ENCODE assay signal across 1 cellular context in the genomic region with DNA sequence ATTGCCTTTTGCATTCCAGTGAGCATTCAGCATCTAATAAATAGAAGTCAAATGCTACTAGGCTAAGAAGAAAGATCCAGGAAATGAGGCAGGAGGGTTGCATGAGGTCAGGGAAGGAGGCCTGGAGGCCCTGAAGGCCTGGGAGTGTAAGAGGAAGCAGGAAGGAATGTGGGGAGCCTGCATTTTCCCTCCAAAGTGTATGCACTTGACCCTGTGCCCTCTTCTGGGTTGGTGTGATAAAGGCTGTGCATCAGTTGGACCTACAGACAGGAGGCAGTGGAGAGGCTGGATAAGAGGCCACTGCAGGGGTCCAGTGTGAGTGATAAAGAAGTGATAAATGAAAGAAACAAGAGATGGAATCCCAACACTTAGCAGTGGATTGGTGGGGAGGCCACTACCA.
TF ChIP-seq lines count a peak whose summit lies in the region.

No MANE protein-coding gene starts in this region.

TF ChIP-seq in H1, 55 proteins besides CTCF, POLR2A, EP300 and RAD21 (continued from another document):
- TF ChIP-seq, protein P1, sequence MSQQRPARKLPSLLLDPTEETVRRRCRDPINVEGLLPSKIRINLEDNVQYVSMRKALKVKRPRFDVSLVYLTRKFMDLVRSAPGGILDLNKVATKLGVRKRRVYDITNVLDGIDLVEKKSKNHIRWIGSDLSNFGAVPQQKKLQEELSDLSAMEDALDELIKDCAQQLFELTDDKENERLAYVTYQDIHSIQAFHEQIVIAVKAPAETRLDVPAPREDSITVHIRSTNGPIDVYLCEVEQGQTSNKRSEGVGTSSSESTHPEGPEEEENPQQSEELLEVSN (IDR thresholded peaks at IDR 0.05), result peak; percentile 36; the same call in 1 of the 2 replicates
- TF ChIP-seq CBX8 (IDR thresholded peaks at IDR 0.05; ENCODE audit: borderline replicate concordance, low read depth, low read length), result no peak
- TF ChIP-seq KDM1A (IDR thresholded peaks at IDR 0.05; ENCODE audit: borderline replicate concordance, low read length), result no peak
- no peak for TF ChIP-seq CREB1 (IDR thresholded peaks at IDR 0.05)
- TF ChIP-seq, protein P2, sequence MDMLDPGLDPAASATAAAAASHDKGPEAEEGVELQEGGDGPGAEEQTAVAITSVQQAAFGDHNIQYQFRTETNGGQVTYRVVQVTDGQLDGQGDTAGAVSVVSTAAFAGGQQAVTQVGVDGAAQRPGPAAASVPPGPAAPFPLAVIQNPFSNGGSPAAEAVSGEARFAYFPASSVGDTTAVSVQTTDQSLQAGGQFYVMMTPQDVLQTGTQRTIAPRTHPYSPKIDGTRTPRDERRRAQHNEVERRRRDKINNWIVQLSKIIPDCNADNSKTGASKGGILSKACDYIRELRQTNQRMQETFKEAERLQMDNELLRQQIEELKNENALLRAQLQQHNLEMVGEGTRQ (IDR thresholded peaks at IDR 0.05; ENCODE audit: low read length), result no peak
- TF ChIP-seq KDM5A (IDR thresholded peaks at IDR 0.05; ENCODE audit: low read length), result no peak
- TF ChIP-seq YY1 (IDR thresholded peaks at IDR 0.05; ENCODE audit: low read depth, low read length), result no peak
- no peak for TF ChIP-seq CTBP2 (IDR thresholded peaks at IDR 0.05; ENCODE audit: borderline replicate concordance, insufficient read depth, insufficient read length, low read length)
- TF ChIP-seq JUND (IDR thresholded peaks at IDR 0.05; ENCODE audit: low read length), result no peak
- no peak for TF ChIP-seq JUN (IDR thresholded peaks at IDR 0.05; ENCODE audit: low read depth, low read length)
- TF ChIP-seq ASH2L (IDR thresholded peaks at IDR 0.05; ENCODE audit: low read length), result no peak
- TF ChIP-seq RFX5 (IDR thresholded peaks at IDR 0.05; ENCODE audit: borderline replicate concordance, low read depth, low read length), result no peak
- no peak for TF ChIP-seq SAP30 (IDR thresholded peaks at IDR 0.05; ENCODE audit: insufficient read depth, insufficient replicate concordance, low read length)
TF ChIP-seq in H1: peak in this region for 2.
